In the genomic region with DNA sequence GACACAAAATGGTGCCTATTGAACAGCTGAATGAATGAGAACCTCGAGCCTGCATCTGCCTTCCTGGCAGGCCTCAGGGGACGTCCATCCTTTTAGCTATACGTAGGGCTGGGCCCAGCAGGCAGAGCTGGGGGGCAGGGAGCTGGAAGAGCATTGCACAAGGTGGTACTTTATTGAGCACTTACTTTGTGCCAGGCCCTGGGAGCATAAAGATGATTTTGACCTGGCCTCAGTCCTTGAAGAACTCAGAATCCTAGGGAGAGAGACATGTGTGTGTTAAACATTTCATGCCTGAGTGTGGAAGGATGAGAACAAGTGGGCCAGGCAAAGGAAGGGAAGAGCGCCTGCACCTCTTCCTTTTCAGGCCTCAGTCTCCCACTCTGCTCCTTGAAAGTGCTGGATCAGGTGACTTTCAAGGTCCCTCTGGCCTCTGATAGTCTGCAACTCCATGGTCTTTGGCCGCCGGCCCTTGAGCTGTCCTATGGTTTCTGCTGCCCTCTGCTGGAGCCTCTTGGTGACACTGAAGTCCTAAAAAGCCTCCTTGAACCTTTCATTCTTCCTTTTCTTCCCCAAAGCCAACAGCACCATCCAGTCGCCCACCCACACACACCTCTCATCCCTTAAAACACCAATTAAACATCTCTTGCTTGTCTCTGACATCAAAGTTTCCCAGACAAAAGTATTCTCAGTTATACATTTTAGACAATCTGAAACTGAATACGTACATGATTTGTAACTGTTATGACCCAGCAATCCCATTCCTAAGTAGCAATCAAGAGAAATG, we compare ENCODE assay signal across 1 cellular context.
TF ChIP-seq lines count a peak whose summit lies in the region.

No MANE protein-coding gene starts in this region.

TF ChIP-seq in HepG2, 621 proteins besides CTCF, POLR2A, EP300 and RAD21 (continued from another document):
- TF ChIP-seq, protein P1, sequence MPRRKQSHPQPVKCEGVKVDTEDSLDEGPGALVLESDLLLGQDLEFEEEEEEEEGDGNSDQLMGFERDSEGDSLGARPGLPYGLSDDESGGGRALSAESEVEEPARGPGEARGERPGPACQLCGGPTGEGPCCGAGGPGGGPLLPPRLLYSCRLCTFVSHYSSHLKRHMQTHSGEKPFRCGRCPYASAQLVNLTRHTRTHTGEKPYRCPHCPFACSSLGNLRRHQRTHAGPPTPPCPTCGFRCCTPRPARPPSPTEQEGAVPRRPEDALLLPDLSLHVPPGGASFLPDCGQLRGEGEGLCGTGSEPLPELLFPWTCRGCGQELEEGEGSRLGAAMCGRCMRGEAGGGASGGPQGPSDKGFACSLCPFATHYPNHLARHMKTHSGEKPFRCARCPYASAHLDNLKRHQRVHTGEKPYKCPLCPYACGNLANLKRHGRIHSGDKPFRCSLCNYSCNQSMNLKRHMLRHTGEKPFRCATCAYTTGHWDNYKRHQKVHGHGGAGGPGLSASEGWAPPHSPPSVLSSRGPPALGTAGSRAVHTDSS (CRISPR knock-in tag; conservative IDR thresholded peaks at IDR 0.05) = no peak
- TF ChIP-seq THAP11 (CRISPR knock-in tag; IDR thresholded peaks at IDR 0.05) (peak; percentile 41; the same call in 1 of the 2 replicates), ZNF619 (CRISPR knock-in tag; IDR thresholded peaks at IDR 0.05) (no peak), FOXP1 (IDR thresholded peaks at IDR 0.05) (no peak), FOXP1 (CRISPR knock-in tag; IDR thresholded peaks at IDR 0.05) (no peak), HDAC1 (CRISPR knock-in tag; IDR thresholded peaks at IDR 0.05) (no peak), MAFK (conservative IDR thresholded peaks at IDR 0.05 in 1 of 2, IDR thresholded peaks at IDR 0.05 in 1 of 2; ENCODE audit: low read length in 2 of 2) (no peak), XRCC5 (optimal IDR thresholded peaks at IDR 0.05; ENCODE audit: low read length) (peak; percentile 64), RNF2 (conservative IDR thresholded peaks at IDR 0.05; ENCODE audit: low read depth) (no peak), ZNF792 (CRISPR knock-in tag; IDR thresholded peaks at IDR 0.05) (no peak), ZNF670 (CRISPR knock-in tag; IDR thresholded peaks at IDR 0.05; ENCODE audit: borderline replicate concordance) (no peak), SMC3 (IDR thresholded peaks at IDR 0.05; ENCODE audit: low read length) (peak; percentile 82), ZNF558 (CRISPR knock-in tag; IDR thresholded peaks at IDR 0.05; ENCODE audit: borderline replicate concordance) (no peak), CHCHD3 (CRISPR knock-in tag; IDR thresholded peaks at IDR 0.05) (no peak), SRY (CRISPR knock-in tag; IDR thresholded peaks at IDR 0.05) (no peak), POLR2AphosphoS5 (IDR thresholded peaks at IDR 0.05; ENCODE audit: low read depth, low read length) (no peak), MZF1 (CRISPR knock-in tag; IDR thresholded peaks at IDR 0.05; ENCODE audit: borderline replicate concordance) (no peak), KAT8 (CRISPR knock-in tag; IDR thresholded peaks at IDR 0.05) (peak; percentile 18; the same call in 1 of the 2 replicates), HOXA9 (CRISPR knock-in tag; IDR thresholded peaks at IDR 0.05; ENCODE audit: borderline replicate concordance) (no peak), ZNF746 (CRISPR knock-in tag; IDR thresholded peaks at IDR 0.05) (no peak), ZNF768 (CRISPR knock-in tag; IDR thresholded peaks at IDR 0.05) (no peak), NR1H2 (CRISPR knock-in tag; IDR thresholded peaks at IDR 0.05; ENCODE audit: borderline replicate concordance, low read depth) (no peak), GATAD1 (CRISPR knock-in tag; IDR thresholded peaks at IDR 0.05) (no peak), IKZF1 (IDR thresholded peaks at IDR 0.05) (no peak)
- TF ChIP-seq, protein P2, sequence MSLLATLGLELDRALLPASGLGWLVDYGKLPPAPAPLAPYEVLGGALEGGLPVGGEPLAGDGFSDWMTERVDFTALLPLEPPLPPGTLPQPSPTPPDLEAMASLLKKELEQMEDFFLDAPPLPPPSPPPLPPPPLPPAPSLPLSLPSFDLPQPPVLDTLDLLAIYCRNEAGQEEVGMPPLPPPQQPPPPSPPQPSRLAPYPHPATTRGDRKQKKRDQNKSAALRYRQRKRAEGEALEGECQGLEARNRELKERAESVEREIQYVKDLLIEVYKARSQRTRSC (CRISPR knock-in tag; IDR thresholded peaks at IDR 0.05; ENCODE audit: low read depth) = no peak
- TF ChIP-seq, protein P3, sequence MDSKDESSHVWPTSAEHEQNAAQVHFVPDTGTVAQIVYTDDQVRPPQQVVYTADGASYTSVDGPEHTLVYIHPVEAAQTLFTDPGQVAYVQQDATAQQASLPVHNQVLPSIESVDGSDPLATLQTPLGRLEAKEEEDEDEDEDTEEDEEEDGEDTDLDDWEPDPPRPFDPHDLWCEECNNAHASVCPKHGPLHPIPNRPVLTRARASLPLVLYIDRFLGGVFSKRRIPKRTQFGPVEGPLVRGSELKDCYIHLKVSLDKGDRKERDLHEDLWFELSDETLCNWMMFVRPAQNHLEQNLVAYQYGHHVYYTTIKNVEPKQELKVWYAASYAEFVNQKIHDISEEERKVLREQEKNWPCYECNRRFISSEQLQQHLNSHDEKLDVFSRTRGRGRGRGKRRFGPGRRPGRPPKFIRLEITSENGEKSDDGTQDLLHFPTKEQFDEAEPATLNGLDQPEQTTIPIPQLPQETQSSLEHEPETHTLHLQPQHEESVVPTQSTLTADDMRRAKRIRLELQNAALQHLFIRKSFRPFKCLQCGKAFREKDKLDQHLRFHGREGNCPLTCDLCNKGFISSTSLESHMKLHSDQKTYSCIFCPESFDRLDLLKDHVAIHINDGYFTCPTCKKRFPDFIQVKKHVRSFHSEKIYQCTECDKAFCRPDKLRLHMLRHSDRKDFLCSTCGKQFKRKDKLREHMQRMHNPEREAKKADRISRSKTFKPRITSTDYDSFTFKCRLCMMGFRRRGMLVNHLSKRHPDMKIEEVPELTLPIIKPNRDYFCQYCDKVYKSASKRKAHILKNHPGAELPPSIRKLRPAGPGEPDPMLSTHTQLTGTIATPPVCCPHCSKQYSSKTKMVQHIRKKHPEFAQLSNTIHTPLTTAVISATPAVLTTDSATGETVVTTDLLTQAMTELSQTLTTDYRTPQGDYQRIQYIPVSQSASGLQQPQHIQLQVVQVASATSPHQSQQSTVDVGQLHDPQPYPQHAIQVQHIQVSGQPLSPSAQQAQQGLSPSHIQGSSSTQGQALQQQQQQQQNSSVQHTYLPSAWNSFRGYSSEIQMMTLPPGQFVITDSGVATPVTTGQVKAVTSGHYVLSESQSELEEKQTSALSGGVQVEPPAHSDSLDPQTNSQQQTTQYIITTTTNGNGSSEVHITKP (CRISPR knock-in tag; IDR thresholded peaks at IDR 0.05; ENCODE audit: low read depth) = 0 out of 2 replicates have a peak, but pooled peaks have one; percentile 49
- TF ChIP-seq, protein P4, sequence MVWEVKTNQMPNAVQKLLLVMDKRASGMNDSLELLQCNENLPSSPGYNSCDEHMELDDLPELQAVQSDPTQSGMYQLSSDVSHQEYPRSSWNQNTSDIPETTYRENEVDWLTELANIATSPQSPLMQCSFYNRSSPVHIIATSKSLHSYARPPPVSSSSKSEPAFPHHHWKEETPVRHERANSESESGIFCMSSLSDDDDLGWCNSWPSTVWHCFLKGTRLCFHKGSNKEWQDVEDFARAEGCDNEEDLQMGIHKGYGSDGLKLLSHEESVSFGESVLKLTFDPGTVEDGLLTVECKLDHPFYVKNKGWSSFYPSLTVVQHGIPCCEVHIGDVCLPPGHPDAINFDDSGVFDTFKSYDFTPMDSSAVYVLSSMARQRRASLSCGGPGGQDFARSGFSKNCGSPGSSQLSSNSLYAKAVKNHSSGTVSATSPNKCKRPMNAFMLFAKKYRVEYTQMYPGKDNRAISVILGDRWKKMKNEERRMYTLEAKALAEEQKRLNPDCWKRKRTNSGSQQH (CRISPR knock-in tag; IDR thresholded peaks at IDR 0.05; ENCODE audit: low read depth) = 0 out of 2 replicates have a peak, but pooled peaks have one; percentile 16
- TF ChIP-seq, protein P5, sequence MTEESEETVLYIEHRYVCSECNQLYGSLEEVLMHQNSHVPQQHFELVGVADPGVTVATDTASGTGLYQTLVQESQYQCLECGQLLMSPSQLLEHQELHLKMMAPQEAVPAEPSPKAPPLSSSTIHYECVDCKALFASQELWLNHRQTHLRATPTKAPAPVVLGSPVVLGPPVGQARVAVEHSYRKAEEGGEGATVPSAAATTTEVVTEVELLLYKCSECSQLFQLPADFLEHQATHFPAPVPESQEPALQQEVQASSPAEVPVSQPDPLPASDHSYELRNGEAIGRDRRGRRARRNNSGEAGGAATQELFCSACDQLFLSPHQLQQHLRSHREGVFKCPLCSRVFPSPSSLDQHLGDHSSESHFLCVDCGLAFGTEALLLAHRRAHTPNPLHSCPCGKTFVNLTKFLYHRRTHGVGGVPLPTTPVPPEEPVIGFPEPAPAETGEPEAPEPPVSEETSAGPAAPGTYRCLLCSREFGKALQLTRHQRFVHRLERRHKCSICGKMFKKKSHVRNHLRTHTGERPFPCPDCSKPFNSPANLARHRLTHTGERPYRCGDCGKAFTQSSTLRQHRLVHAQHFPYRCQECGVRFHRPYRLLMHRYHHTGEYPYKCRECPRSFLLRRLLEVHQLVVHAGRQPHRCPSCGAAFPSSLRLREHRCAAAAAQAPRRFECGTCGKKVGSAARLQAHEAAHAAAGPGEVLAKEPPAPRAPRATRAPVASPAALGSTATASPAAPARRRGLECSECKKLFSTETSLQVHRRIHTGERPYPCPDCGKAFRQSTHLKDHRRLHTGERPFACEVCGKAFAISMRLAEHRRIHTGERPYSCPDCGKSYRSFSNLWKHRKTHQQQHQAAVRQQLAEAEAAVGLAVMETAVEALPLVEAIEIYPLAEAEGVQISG (CRISPR knock-in tag; IDR thresholded peaks at IDR 0.05) = peak; percentile 98
- TF ChIP-seq, protein P6, sequence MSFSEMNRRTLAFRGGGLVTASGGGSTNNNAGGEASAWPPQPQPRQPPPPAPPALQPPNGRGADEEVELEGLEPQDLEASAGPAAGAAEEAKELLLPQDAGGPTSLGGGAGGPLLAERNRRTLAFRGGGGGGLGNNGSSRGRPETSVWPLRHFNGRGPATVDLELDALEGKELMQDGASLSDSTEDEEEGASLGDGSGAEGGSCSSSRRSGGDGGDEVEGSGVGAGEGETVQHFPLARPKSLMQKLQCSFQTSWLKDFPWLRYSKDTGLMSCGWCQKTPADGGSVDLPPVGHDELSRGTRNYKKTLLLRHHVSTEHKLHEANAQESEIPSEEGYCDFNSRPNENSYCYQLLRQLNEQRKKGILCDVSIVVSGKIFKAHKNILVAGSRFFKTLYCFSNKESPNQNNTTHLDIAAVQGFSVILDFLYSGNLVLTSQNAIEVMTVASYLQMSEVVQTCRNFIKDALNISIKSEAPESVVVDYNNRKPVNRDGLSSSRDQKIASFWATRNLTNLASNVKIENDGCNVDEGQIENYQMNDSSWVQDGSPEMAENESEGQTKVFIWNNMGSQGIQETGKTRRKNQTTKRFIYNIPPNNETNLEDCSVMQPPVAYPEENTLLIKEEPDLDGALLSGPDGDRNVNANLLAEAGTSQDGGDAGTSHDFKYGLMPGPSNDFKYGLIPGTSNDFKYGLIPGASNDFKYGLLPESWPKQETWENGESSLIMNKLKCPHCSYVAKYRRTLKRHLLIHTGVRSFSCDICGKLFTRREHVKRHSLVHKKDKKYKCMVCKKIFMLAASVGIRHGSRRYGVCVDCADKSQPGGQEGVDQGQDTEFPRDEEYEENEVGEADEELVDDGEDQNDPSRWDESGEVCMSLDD (CRISPR knock-in tag; IDR thresholded peaks at IDR 0.05; ENCODE audit: borderline replicate concordance) = no peak
